12 cellular contexts compared by ENCODE assay signal in genomic region chr5:87122171-87122977, GRCh38.
A peak's percentile ranks its signal among the peaks of the same experiment; 100 is the strongest.
DNase-seq lines count a peak whose midpoint lies in the region; ATAC-seq, FAIRE-seq and TF ChIP-seq lines count a peak whose summit lies in the region.
"Had no signal": no experiment of that assay in that cellular context is flagged by ENCODE, and none has a peak within 500 bp of the region (broad histone marks: within the 10 kb centered on the region; RNA-seq: fewer than 3 reads in every experiment).

No MANE protein-coding gene starts in this region.

- H3K27me3 Mint-ChIP-seq in T-cell = no peaks in the 10 kb centered on the region

- DNase-seq in HepG2 (ENCODE audit: low spot score) (peak; percentile 6), right lobe of liver (no peak), T-cell (no peak), globus pallidus (ENCODE audit: low spot score) (peak; percentile 58), NCI-H2107 (lab: John Stamatoyannopoulos, UW) (no peak), NCI-H526 (lab: John Stamatoyannopoulos, UW) (no peak), heart left ventricle (no peak)
- DNase-seq: NCI-H1930 had no signal

- no peak overlapping the region for H3K4me2 ChIP-seq in HepG2 (ENCODE audit: low read depth, low read length)

- H3K79me2 ChIP-seq in HepG2 (ENCODE audit: insufficient read depth, low read length) = no peaks in the 10 kb centered on the region

- no peaks in the 10 kb centered on the region for H3K9me3 Mint-ChIP-seq in T-cell

- 0% methylated on average over 4 of the region's 4 CpGs for WGBS in HepG2 (ENCODE audit: low lambda C conversion rate)
- 39% methylated on average over 4 of the region's 4 CpGs for WGBS in right lobe of liver (ENCODE audit: insufficient coverage, low coverage, low lambda C conversion rate, missing lambda C conversion rate)
- WGBS in heart left ventricle, 4 donors = 61 to 69% (median 64%) methylated on average over 4 of the region's 4 CpGs

- H3K4me1 Mint-ChIP-seq in T-cell = peaks cover 49 to 57% (median 53%) of the 10 kb centered on the region in 3 donors

- no peaks in the 10 kb centered on the region for H3K36me3 ChIP-seq in HepG2 (replicated peaks in 1 of 2; ENCODE audit: control insufficient read depth in 1 of 2, insufficient read depth in 2 of 2, low read length in 2 of 2)
- no peaks in the 10 kb centered on the region for H3K36me3 ChIP-seq in right lobe of liver
- H3K36me3 ChIP-seq in heart left ventricle = no peaks in the 10 kb centered on the region
- H3K36me3 ChIP-seq: cardiac muscle cell, gastroesophageal sphincter had no signal

- H3K4me1 ChIP-seq in HepG2 (ENCODE audit: insufficient read depth, low read length) (peaks cover 11% of the 10 kb centered on the region; the same call in 1 of the 2 replicates), right lobe of liver (no peaks in the 10 kb centered on the region), heart left ventricle (peaks cover 0 to 38% (median 0%) of the 10 kb centered on the region in 12 donors)
- H3K4me1 ChIP-seq: gastroesophageal sphincter had no signal

- ATAC-seq in HepG2 (no peak; the same call in 2 of the 3 replicates), right lobe of liver (no peak), T-cell (replicated peaks in 1 of 4) (no peak), heart left ventricle (no peak), GM21447 (IDR thresholded peaks at IDR 0.05; ENCODE audit: unreplicated experiment) (no peak)
- ATAC-seq: gastroesophageal sphincter had no signal

- intact Hi-C loops in HepG2 (cut with micrococcal nuclease; ENCODE audit: unreplicated experiment) (no loop called here), right lobe of liver (cut with DNase I) (no loop called here), heart left ventricle (cut with DNase I) (no loop called here)

- FAIRE-seq in HepG2 (lab: Jason Lieb, UNC) = no peak

- no peak for TF ChIP-seq RAD21 in HepG2 (CRISPR knock-in tag; IDR thresholded peaks at IDR 0.05)

- no peak for TF ChIP-seq POLR2A in HepG2 (IDR thresholded peaks at IDR 0.05; ENCODE audit: insufficient read depth in 1 of 2, low read depth in 2 of 2, low read length in 2 of 2)
- TF ChIP-seq POLR2A in right lobe of liver (IDR thresholded peaks at IDR 0.05) = no peak
- no peak for TF ChIP-seq POLR2A in heart left ventricle (IDR thresholded peaks at IDR 0.05)

- TF ChIP-seq CTCF in HepG2 (CRISPR knock-in tag; IDR thresholded peaks at IDR 0.05) (no peak), right lobe of liver (IDR thresholded peaks at IDR 0.05) (no peak), heart left ventricle (IDR thresholded peaks at IDR 0.05) (no peak)

- H3K4me3 Mint-ChIP-seq in T-cell = peak overlapping the region in 2 of 3 donors; percentile 38 to 57

- H3K9me3 ChIP-seq in HepG2 (ENCODE audit: low read length) = no peaks in the 10 kb centered on the region
- H3K9me3 ChIP-seq in right lobe of liver = no peaks in the 10 kb centered on the region
- no peaks in the 10 kb centered on the region for H3K9me3 ChIP-seq in heart left ventricle
- H3K9me3 ChIP-seq: gastroesophageal sphincter had no signal

- H3K36me3 Mint-ChIP-seq in T-cell = no peaks in the 10 kb centered on the region

- H3K27ac ChIP-seq in HepG2 (ENCODE audit: extremely low read length, insufficient read depth, low read length) (no peak overlapping the region), right lobe of liver (no peak overlapping the region), heart left ventricle (peak overlapping the region in 1 of 12 donors; percentile 76)
- H3K27ac ChIP-seq: C4-2B, cardiac muscle cell, gastroesophageal sphincter had no signal

- TF ChIP-seq EP300 in HepG2 (IDR thresholded peaks at IDR 0.05; ENCODE audit: low read depth in 2 of 2, low read length in 2 of 2) (no peak), HepG2 (CRISPR knock-in tag; IDR thresholded peaks at IDR 0.05; ENCODE audit: borderline replicate concordance) (no peak)

- H3K9ac ChIP-seq in HepG2 (ENCODE audit: insufficient read depth, low read depth, low read length) = no peak overlapping the region

- peak overlapping the region; percentile 91 to 92 for H3K27ac Mint-ChIP-seq in T-cell

- H2AFZ ChIP-seq in HepG2 (ENCODE audit: low read length) = no peak overlapping the region

- no peaks in the 10 kb centered on the region for H4K20me1 ChIP-seq in HepG2 (ENCODE audit: insufficient read depth, low read length)

- in situ Hi-C loops in HepG2 (cut with HindIII; ENCODE audit: extremely low pct_ligation_motif_present, low pct_unique_long_range_greater_than_20kb) = no loop called here

- POLR2A ChIA-PET in HepG2 (lab: Yijun Ruan, JAX) (no interaction called here), T-cell (lab: Charles Lee) (no interaction called here)

- BruUV-seq in HepG2 (replicated peaks; lab: Mats Ljungman, UMichigan) = no TSS peak

- H3K27me3 ChIP-seq in HepG2 (ENCODE audit: control insufficient read depth in 1 of 2, insufficient read depth in 2 of 2, low read length in 2 of 2) (no peaks in the 10 kb centered on the region), right lobe of liver (no peaks in the 10 kb centered on the region), heart left ventricle (no peaks in the 10 kb centered on the region)
- H3K27me3 ChIP-seq: cardiac muscle cell, gastroesophageal sphincter had no signal

- H3K4me3 ChIP-seq in HepG2 (replicated peaks in 1 of 3; ENCODE audit: insufficient read depth in 1 of 3, low read depth in 2 of 3, low read length in 3 of 3) (no peak overlapping the region), right lobe of liver (no peak overlapping the region), heart left ventricle (no peak overlapping the region)
- H3K4me3 ChIP-seq: cardiac muscle cell, gastroesophageal sphincter had no signal

- CTCF ChIA-PET in HepG2 (lab: Yijun Ruan, JAX; ENCODE audit: low intra/inter-chr PET ratio, low total read pairs) (no interaction called here), T-cell (lab: Charles Lee) (no interaction called here)

TF ChIP-seq in HepG2, 621 proteins besides CTCF, POLR2A, EP300 and RAD21:
- TF ChIP-seq ARID5B (CRISPR knock-in tag; IDR thresholded peaks at IDR 0.05) (no peak), ZNF230 (CRISPR knock-in tag; IDR thresholded peaks at IDR 0.05) (no peak), ZNF138 (CRISPR knock-in tag; IDR thresholded peaks at IDR 0.05; ENCODE audit: low read depth) (no peak), ZKSCAN5 (CRISPR knock-in tag; IDR thresholded peaks at IDR 0.05) (no peak), GPBP1L1 (CRISPR knock-in tag; IDR thresholded peaks at IDR 0.05) (no peak), ZNF512B (CRISPR knock-in tag; IDR thresholded peaks at IDR 0.05; ENCODE audit: borderline replicate concordance) (no peak), ZBTB21 (CRISPR knock-in tag; IDR thresholded peaks at IDR 0.05) (0 out of 2 replicates have a peak, but pooled peaks have one; percentile 36), BCL6 (CRISPR knock-in tag; IDR thresholded peaks at IDR 0.05) (no peak)

Comparison
In these comparisons a context has a peak if more than half of its experiments do, and no peak if none do; other contexts are left out.
1. DNase-seq: peak in HepG2 (single experiment) and globus pallidus (single experiment); none in right lobe of liver (0 of 3), T-cell (0 of 34), NCI-H2107 (single experiment), NCI-H526 (0 of 2) and heart left ventricle (0 of 5).